Comparison of ENCODE assay signal across 8 cellular contexts in the genomic region with DNA sequence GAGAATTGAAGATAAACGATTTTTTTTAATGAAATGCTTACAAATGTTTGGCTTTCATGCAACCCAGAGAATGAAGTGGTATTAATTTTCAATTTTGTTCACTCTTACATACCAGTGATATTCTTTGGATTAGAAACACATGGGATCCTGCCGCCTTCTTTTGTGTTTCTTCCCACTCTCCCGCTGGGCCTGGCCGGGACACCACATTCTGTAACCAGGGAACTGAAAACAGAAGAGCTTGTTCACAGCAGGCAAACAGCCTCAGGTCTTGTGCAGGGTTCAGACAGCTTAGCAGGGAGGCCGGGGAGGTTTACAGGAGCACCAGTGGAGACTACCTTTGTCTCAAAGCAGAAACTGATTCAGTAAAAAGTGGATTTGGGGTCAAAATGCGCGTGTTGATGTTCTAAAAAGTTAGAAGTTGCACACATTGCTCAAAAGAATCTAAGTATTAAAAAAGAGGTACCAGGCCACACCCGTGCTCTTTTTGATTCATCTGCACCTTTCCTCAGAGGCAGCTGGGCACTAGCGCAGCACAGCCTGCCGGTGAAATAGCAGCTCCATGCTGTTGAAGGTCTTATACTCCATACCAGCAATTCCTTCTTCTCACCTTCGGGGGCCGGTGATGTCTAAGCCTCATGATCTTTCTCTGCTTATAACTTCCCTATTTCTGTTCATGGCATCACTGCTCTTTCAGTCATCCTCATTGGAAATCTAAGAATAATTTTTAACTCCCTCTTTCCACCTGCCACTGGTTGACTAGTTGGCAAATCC.
DNase-seq lines count a peak whose midpoint lies in the region; ATAC-seq and TF ChIP-seq lines count a peak whose summit lies in the region.

No MANE protein-coding gene starts in this region.

- peaks cover 0 to 61% (median 6%) of the 10 kb centered on the region in 3 donors for H3K36me3 ChIP-seq in tibial nerve

- TF ChIP-seq CTCF in tibial nerve (IDR thresholded peaks at IDR 0.05) (peak in 1 of 5 experiments; percentile 14), coronary artery (IDR thresholded peaks at IDR 0.05) (no peak)

- no peaks in the 10 kb centered on the region for H3K9me3 ChIP-seq in tibial nerve

- H3K36me3 Mint-ChIP-seq in activated CD4-positive, alpha-beta T cell treated with anti-CD3 and anti-CD28 coated beads, Interleukin-2, amount 10 ng/mL, durations not matched to agents 24 days and 14 days (ENCODE audit: low read depth), result peaks cover 31% of the 10 kb centered on the region

- DNase-seq in activated CD4-positive, alpha-beta T cell treated with anti-CD3 and anti-CD28 coated beads, Interleukin-2, amount 10 ng/mL, durations not matched to agents 24 days and 14 days, result peak; percentile 49
- DNase-seq in activated CD4-positive, alpha-beta T cell treated with anti-CD3 and anti-CD28 coated beads for 4 hours, result no peak
- peak; percentile 37 for DNase-seq in iPS-NIHi11 (ENCODE audit: low spot score)
- DNase-seq in tibial nerve (ENCODE audit: low spot score in 2 of 2), result peak; percentile 40 to 47
- no peak for DNase-seq in coronary artery (ENCODE audit: low spot score)
- no peak for DNase-seq in ACHN

- H3K4me3 Mint-ChIP-seq in activated CD4-positive, alpha-beta T cell treated with anti-CD3 and anti-CD28 coated beads, Interleukin-2, amount 10 ng/mL, durations not matched to agents 24 days and 14 days, result no peak overlapping the region

- TF ChIP-seq POLR2A in tibial nerve (IDR thresholded peaks at IDR 0.05), result no peak

- no peaks in the 10 kb centered on the region for H3K4me1 Mint-ChIP-seq in activated CD4-positive, alpha-beta T cell treated with anti-CD3 and anti-CD28 coated beads, Interleukin-2, amount 10 ng/mL, durations not matched to agents 24 days and 14 days

- no peaks in the 10 kb centered on the region for H3K27me3 ChIP-seq in tibial nerve

- H3K27ac Mint-ChIP-seq in activated CD4-positive, alpha-beta T cell treated with anti-CD3 and anti-CD28 coated beads, Interleukin-2, amount 10 ng/mL, durations not matched to agents 24 days and 14 days, result no peak overlapping the region

- in situ Hi-C loops in ACHN (cut with HindIII; ENCODE audit: low pct_ligation_motif_present, low pct_unique_long_range_greater_than_20kb, low sequenced_read_pairs), result no loop called here

- H3K4me3 ChIP-seq in tibial nerve, result no peak overlapping the region
- H3K4me3 ChIP-seq in coronary artery, result no peak overlapping the region

- intact Hi-C loops in activated CD4-positive, alpha-beta T cell treated with anti-CD3 and anti-CD28 coated beads, Interleukin-2, amount 10 ng/mL, durations not matched to agents 24 days and 14 days (cut with micrococcal nuclease), result no loop called here

- 44 to 48% methylated on average over 12 of the region's 12 CpGs for WGBS in tibial nerve, 2 donors

- peak overlapping the region; percentile 64 for H3K27ac ChIP-seq in angular gyrus (ENCODE audit: low read depth, low read length)
- peak overlapping the region; percentile 5 to 91 (median 76) for H3K27ac ChIP-seq in tibial nerve
- H3K27ac ChIP-seq in coronary artery, result peak overlapping the region in 1 of 2 donors; percentile 51

- TF ChIP-seq EP300 in tibial nerve (IDR thresholded peaks at IDR 0.05), result peak in 1 of 2 donors; percentile 65

- H3K4me1 ChIP-seq in tibial nerve, result peaks cover 0 to 39% (median 19%) of the 10 kb centered on the region in 4 donors

- ATAC-seq in GM21390 (IDR thresholded peaks at IDR 0.05; ENCODE audit: unreplicated experiment), result no peak

- H3K27me3 Mint-ChIP-seq in activated CD4-positive, alpha-beta T cell treated with anti-CD3 and anti-CD28 coated beads, Interleukin-2, amount 10 ng/mL, durations not matched to agents 24 days and 14 days, result no peaks in the 10 kb centered on the region

- H3K9me3 Mint-ChIP-seq in activated CD4-positive, alpha-beta T cell treated with anti-CD3 and anti-CD28 coated beads, Interleukin-2, amount 10 ng/mL, durations not matched to agents 24 days and 14 days, result no peaks in the 10 kb centered on the region

Comparison
In these comparisons a context has a peak if more than half of its experiments do, and no peak if none do; other contexts are left out.
1. DNase-seq: peak in activated CD4-positive, alpha-beta T cell treated with anti-CD3 and anti-CD28 coated beads, Interleukin-2, amount 10 ng/mL, durations not matched to agents 24 days and 14 days (single experiment), iPS-NIHi11 (single experiment) and tibial nerve (2 of 2); none in activated CD4-positive, alpha-beta T cell treated with anti-CD3 and anti-CD28 coated beads for 4 hours (0 of 2), coronary artery (single experiment) and ACHN (single experiment).